In the genomic region with DNA sequence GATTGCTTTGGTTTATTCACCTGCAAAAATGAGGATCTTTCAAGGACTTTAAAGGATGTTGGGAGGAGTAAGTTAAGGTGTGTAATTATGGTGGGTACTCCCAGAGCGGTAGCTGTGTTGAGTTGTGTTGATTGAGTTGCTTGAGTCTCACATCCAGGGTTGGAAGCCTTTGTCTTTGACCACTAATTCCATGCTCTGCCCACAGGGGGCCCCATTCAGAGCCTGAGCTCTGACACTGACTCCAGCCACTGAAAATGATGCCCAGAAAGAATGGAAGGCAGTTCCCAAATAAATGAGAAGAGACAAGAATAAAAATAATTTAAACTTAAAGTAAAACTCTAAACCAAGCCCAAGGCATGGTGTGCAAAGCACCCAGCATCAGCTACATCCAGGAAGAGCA, we compare ENCODE assay signal across 10 cellular contexts.
DNase-seq lines count a peak whose midpoint lies in the region; ATAC-seq and TF ChIP-seq lines count a peak whose summit lies in the region.
"Had no signal": no experiment of that assay in that cellular context is flagged by ENCODE, and none has a peak within 500 bp of the region (broad histone marks: within the 10 kb centered on the region; RNA-seq: fewer than 3 reads in every experiment).

No MANE protein-coding gene starts in this region.

- no peak overlapping the region for H3K27ac Mint-ChIP-seq in nephron progenitor cell
- no peak overlapping the region for H3K27ac Mint-ChIP-seq in stimulated activated naive B cell treated with anti-CD40 and anti-IgM and Interleukin-4, amounts not matched to agents 10 μg/mL and 1 μg/mL and 100 μg/mL, for 72 hours
- H3K27ac Mint-ChIP-seq: immature natural killer cell had no signal

- H3K4me3 ChIP-seq in cardiac fibroblast (replicated peaks in 1 of 2; ENCODE audit: low read depth in 2 of 2, low read length in 2 of 2) = no peak overlapping the region

- TF ChIP-seq CTCF in cardiac fibroblast (IDR thresholded peaks at IDR 0.05; ENCODE audit: low read depth, low read length) (peak; percentile 75), nephron progenitor cell (IDR thresholded peaks at IDR 0.05) (peak; percentile 48)

- H3K9me3 Mint-ChIP-seq in nephron progenitor cell = peaks cover 9% of the 10 kb centered on the region
- peaks cover 5% of the 10 kb centered on the region in 2 donors for H3K9me3 Mint-ChIP-seq in stimulated activated naive B cell treated with anti-CD40 and anti-IgM and Interleukin-4, amounts not matched to agents 10 μg/mL and 1 μg/mL and 100 μg/mL, for 72 hours
- H3K9me3 Mint-ChIP-seq: immature natural killer cell had no signal

- H3K4me1 Mint-ChIP-seq in nephron progenitor cell = peaks cover 27% of the 10 kb centered on the region
- H3K4me1 Mint-ChIP-seq in stimulated activated naive B cell treated with anti-CD40 and anti-IgM and Interleukin-4, amounts not matched to agents 10 μg/mL and 1 μg/mL and 100 μg/mL, for 72 hours = no peaks in the 10 kb centered on the region

- no peaks in the 10 kb centered on the region for H3K36me3 Mint-ChIP-seq in nephron progenitor cell (ENCODE audit: low read depth)
- H3K36me3 Mint-ChIP-seq in stimulated activated naive B cell treated with anti-CD40 and anti-IgM and Interleukin-4, amounts not matched to agents 10 μg/mL and 1 μg/mL and 100 μg/mL, for 72 hours = peaks cover 3% of the 10 kb centered on the region in 2 donors

- TF ChIP-seq EP300 in Ishikawa (IDR thresholded peaks at IDR 0.05; ENCODE audit: borderline replicate concordance) = no peak

- H3K27me3 Mint-ChIP-seq in nephron progenitor cell (ENCODE audit: low read depth, poor library complexity) = peaks cover 47% of the 10 kb centered on the region
- peaks cover 0 to 4% of the 10 kb centered on the region in 2 donors for H3K27me3 Mint-ChIP-seq in stimulated activated naive B cell treated with anti-CD40 and anti-IgM and Interleukin-4, amounts not matched to agents 10 μg/mL and 1 μg/mL and 100 μg/mL, for 72 hours

- DNase-seq in DMS 273 (lab: John Stamatoyannopoulos, UW; ENCODE audit: unreplicated experiment) (peak; percentile 43), DMS 273 treated with DMSO at 0.1 percent for 48 hours (lab: John Stamatoyannopoulos, UW) (no peak), cardiac fibroblast (ENCODE audit: low read depth in 2 of 2) (peak in 1 of 2 donors; percentile 50), nephron progenitor cell (peak; percentile 36), HCEC 1CT (no peak)
- DNase-seq in stimulated activated naive B cell treated with anti-CD40 and anti-IgM and Interleukin-4, amounts not matched to agents 10 μg/mL and 1 μg/mL and 100 μg/mL, for 72 hours = no peak
- DNase-seq: activated CD4-positive, alpha-beta T cell treated with anti-CD3 and anti-CD28 coated beads for 1 hour; immature natural killer cell had no signal

- H3K4me3 Mint-ChIP-seq in nephron progenitor cell = no peak overlapping the region
- H3K4me3 Mint-ChIP-seq in stimulated activated naive B cell treated with anti-CD40 and anti-IgM and Interleukin-4, amounts not matched to agents 10 μg/mL and 1 μg/mL and 100 μg/mL, for 72 hours = no peak overlapping the region
- H3K4me3 Mint-ChIP-seq: immature natural killer cell had no signal

- ATAC-seq in stimulated activated naive B cell treated with anti-CD40 and anti-IgM and Interleukin-4, amounts not matched to agents 10 μg/mL and 1 μg/mL and 100 μg/mL, for 72 hours (replicated peaks) = no peak
- no peak for ATAC-seq in HG03139 (IDR thresholded peaks at IDR 0.05; ENCODE audit: unreplicated experiment)

- TF ChIP-seq RAD21 in Ishikawa (IDR thresholded peaks at IDR 0.05; ENCODE audit: low read depth) = 0 out of 2 replicates have a peak, but pooled peaks have one; percentile 4

TF ChIP-seq in Ishikawa, 13 proteins besides CTCF, POLR2A, EP300 and RAD21:
- TF ChIP-seq TCF12 (IDR thresholded peaks at IDR 0.05; ENCODE audit: low read depth) = no peak
- no peak for TF ChIP-seq YY1 (IDR thresholded peaks at IDR 0.05; ENCODE audit: low read depth)
- TF ChIP-seq, protein P1, sequence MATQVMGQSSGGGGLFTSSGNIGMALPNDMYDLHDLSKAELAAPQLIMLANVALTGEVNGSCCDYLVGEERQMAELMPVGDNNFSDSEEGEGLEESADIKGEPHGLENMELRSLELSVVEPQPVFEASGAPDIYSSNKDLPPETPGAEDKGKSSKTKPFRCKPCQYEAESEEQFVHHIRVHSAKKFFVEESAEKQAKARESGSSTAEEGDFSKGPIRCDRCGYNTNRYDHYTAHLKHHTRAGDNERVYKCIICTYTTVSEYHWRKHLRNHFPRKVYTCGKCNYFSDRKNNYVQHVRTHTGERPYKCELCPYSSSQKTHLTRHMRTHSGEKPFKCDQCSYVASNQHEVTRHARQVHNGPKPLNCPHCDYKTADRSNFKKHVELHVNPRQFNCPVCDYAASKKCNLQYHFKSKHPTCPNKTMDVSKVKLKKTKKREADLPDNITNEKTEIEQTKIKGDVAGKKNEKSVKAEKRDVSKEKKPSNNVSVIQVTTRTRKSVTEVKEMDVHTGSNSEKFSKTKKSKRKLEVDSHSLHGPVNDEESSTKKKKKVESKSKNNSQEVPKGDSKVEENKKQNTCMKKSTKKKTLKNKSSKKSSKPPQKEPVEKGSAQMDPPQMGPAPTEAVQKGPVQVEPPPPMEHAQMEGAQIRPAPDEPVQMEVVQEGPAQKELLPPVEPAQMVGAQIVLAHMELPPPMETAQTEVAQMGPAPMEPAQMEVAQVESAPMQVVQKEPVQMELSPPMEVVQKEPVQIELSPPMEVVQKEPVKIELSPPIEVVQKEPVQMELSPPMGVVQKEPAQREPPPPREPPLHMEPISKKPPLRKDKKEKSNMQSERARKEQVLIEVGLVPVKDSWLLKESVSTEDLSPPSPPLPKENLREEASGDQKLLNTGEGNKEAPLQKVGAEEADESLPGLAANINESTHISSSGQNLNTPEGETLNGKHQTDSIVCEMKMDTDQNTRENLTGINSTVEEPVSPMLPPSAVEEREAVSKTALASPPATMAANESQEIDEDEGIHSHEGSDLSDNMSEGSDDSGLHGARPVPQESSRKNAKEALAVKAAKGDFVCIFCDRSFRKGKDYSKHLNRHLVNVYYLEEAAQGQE (IDR thresholded peaks at IDR 0.05; ENCODE audit: low read depth) = no peak
- TF ChIP-seq TAF1 (IDR thresholded peaks at IDR 0.05; ENCODE audit: low read depth) = no peak
- TF ChIP-seq, protein P2, sequence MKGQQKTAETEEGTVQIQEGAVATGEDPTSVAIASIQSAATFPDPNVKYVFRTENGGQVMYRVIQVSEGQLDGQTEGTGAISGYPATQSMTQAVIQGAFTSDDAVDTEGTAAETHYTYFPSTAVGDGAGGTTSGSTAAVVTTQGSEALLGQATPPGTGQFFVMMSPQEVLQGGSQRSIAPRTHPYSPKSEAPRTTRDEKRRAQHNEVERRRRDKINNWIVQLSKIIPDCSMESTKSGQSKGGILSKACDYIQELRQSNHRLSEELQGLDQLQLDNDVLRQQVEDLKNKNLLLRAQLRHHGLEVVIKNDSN (IDR thresholded peaks at IDR 0.05) = no peak
- TF ChIP-seq, protein P3, sequence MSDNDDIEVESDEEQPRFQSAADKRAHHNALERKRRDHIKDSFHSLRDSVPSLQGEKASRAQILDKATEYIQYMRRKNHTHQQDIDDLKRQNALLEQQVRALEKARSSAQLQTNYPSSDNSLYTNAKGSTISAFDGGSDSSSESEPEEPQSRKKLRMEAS (IDR thresholded peaks at IDR 0.05) = no peak
- no peak for TF ChIP-seq FOXM1 (IDR thresholded peaks at IDR 0.05; ENCODE audit: borderline replicate concordance, low read depth)
- no peak for TF ChIP-seq NFIC (IDR thresholded peaks at IDR 0.05)
- no peak for TF ChIP-seq EGR1 (IDR thresholded peaks at IDR 0.05)
- TF ChIP-seq CREB1 (IDR thresholded peaks at IDR 0.05; ENCODE audit: low read depth) = no peak

Comparison
In these comparisons a context has a peak if more than half of its experiments do, and no peak if none do; other contexts are left out.
1. DNase-seq: peak in DMS 273 (single experiment) and nephron progenitor cell (single experiment); none in DMS 273 treated with DMSO at 0.1 percent for 48 hours (single experiment), stimulated activated naive B cell treated with anti-CD40 and anti-IgM and Interleukin-4, amounts not matched to agents 10 μg/mL and 1 μg/mL and 100 μg/mL, for 72 hours (single experiment) and HCEC 1CT (single experiment).